10 cellular contexts compared by ENCODE assay signal in genomic region chr11:62713343-62713742, GRCh38. TPM values are rescaled to one million over a fixed set of nuclear protein-coding genes. Genes with fewer than 3 reads are reported as not detected.
A peak's percentile ranks its signal among the peaks of the same experiment; 100 is the strongest.
DNase-seq lines count a peak whose midpoint lies in the region; ATAC-seq, FAIRE-seq and TF ChIP-seq lines count a peak whose summit lies in the region.
"Had no signal": no experiment of that assay in that cellular context is flagged by ENCODE, and none has a peak within 500 bp of the region (broad histone marks: within the 10 kb centered on the region; RNA-seq: fewer than 3 reads in every experiment).

No MANE protein-coding gene starts in this region.

- peaks cover 26% of the 10 kb centered on the region for H3K4me1 Mint-ChIP-seq in astrocyte (ENCODE audit: low read depth, unreplicated experiment)

- no peak for ATAC-seq in HG03520 (IDR thresholded peaks at IDR 0.05; ENCODE audit: unreplicated experiment)
- no peak for ATAC-seq in HG02571 (IDR thresholded peaks at IDR 0.05; ENCODE audit: unreplicated experiment)
- ATAC-seq: Panc1 had no signal

- no peaks in the 10 kb centered on the region for H3K27me3 Mint-ChIP-seq in astrocyte (ENCODE audit: low read depth, unreplicated experiment)

- peak overlapping the region; percentile 31 for H3K4me3 Mint-ChIP-seq in astrocyte (ENCODE audit: unreplicated experiment)

- H3K27ac ChIP-seq in 22Rv1 (0 out of 2 replicates have a peak overlapping the region, but pooled peaks have one; percentile 13), astrocyte (ENCODE audit: low read depth, low read length) (no peak overlapping the region)

- no peak overlapping the region for H3K4me3 ChIP-seq in astrocyte (ENCODE audit: insufficient read depth, low read depth, low read length)

- no peaks in the 10 kb centered on the region for H3K9me3 ChIP-seq in astrocyte (ENCODE audit: insufficient read depth, low read depth, low read length)

- no peak overlapping the region for H3K4me2 ChIP-seq in astrocyte (ENCODE audit: low read length)

- H3K36me3 Mint-ChIP-seq in astrocyte (ENCODE audit: low read depth, unreplicated experiment) = peaks cover 32% of the 10 kb centered on the region

- peaks cover 16% of the 10 kb centered on the region for H3K4me1 ChIP-seq in astrocyte (ENCODE audit: insufficient read depth, low read length)

- peaks cover 20% of the 10 kb centered on the region for H4K20me1 ChIP-seq in astrocyte (ENCODE audit: insufficient read depth, low read length)

- H3K79me2 ChIP-seq in astrocyte (ENCODE audit: insufficient read depth, low read length) = peaks cover 47% of the 10 kb centered on the region

- TF ChIP-seq CTCF in 22Rv1 (IDR thresholded peaks at IDR 0.05) (no peak), astrocyte (IDR thresholded peaks at IDR 0.05; ENCODE audit: insufficient read depth, low read depth, low read length) (no peak)

- no peaks in the 10 kb centered on the region for H3K27me3 ChIP-seq in astrocyte (ENCODE audit: insufficient read depth, low read length)

- no peak overlapping the region for H2AFZ ChIP-seq in astrocyte (ENCODE audit: low read depth, low read length)

- DNase-seq in HT-29 (ENCODE audit: low spot score) (peak; percentile 75), astrocyte (ENCODE audit: low read depth) (no peak), mucosa of gallbladder (ENCODE audit: low spot score) (peak; percentile 81), NCI-H2196 (lab: John Stamatoyannopoulos, UW; ENCODE audit: unreplicated experiment) (no peak)
- no peak for DNase-seq in stimulated activated CD8-positive, alpha-beta memory T cell treated with anti-CD3 and anti-CD28 coated beads, Interleukin-4, amount 100 ng/mL, for 48 hours

- H3K36me3 ChIP-seq in astrocyte (ENCODE audit: insufficient read depth, low read length) = peaks cover 71% of the 10 kb centered on the region

- H3K27ac Mint-ChIP-seq in astrocyte (ENCODE audit: unreplicated experiment) = peak overlapping the region; percentile 70

- no peak overlapping the region for H3K9ac ChIP-seq in astrocyte (ENCODE audit: low read length)

- no peaks in the 10 kb centered on the region for H3K9me3 Mint-ChIP-seq in astrocyte (ENCODE audit: unreplicated experiment)

- FAIRE-seq in astrocyte (lab: Jason Lieb, UNC) = no peak

RNA-seq across cellular contexts. Expression of gene GNG3, which starts 5.9 kb away (rescaled TPM):
- total RNA-seq in HT-29 (2014; rRNA removed; shearing (Covaris generic)) = not detected in 2 replicates
- 0.46 TPM in 1 of 2 replicates, not detected in the other for total RNA-seq in astrocyte
- total RNA-seq in mucosa of gallbladder = 0.40 TPM
- total RNA-seq: dermis microvascular lymphatic vessel endothelial cell had no signal

RNA-seq across cellular contexts. Expression of gene BSCL2, which starts 6.1 kb away (rescaled TPM):
- total RNA-seq in HT-29 (2014; rRNA removed; shearing (Covaris generic)) = 147 and 161 TPM in 2 replicates
- total RNA-seq in astrocyte (51.1 and 55.0 TPM in 2 replicates), mucosa of gallbladder (108 TPM)

RNA-seq across cellular contexts. Expression of gene HNRNPUL2, which starts 13.9 kb away (rescaled TPM):
- 12.2 and 12.3 TPM in 2 replicates for total RNA-seq in HT-29 (2014; rRNA removed; shearing (Covaris generic))
- total RNA-seq in astrocyte (39.9 and 40.0 TPM in 2 replicates), mucosa of gallbladder (51.9 TPM)

RNA-seq across cellular contexts. Expression of gene TTC9C, which starts 14.9 kb away (rescaled TPM):
- 32.4 and 45.5 TPM in 2 replicates for total RNA-seq in HT-29 (2014; rRNA removed; shearing (Covaris generic))
- total RNA-seq in astrocyte (51.9 and 60.8 TPM in 2 replicates), mucosa of gallbladder (38.9 TPM)

RNA-seq across cellular contexts. Expression of gene LRRN4CL, which starts 24.0 kb away (rescaled TPM):
- total RNA-seq in HT-29 (2014; rRNA removed; shearing (Covaris generic)) = 0.50 TPM in 1 of 2 replicates, not detected in the other
- total RNA-seq in astrocyte (0.17 and 0.43 TPM in 2 replicates), mucosa of gallbladder (4.3 TPM)

Comparison
In these comparisons a context has a peak if more than half of its experiments do, and no peak if none do; other contexts are left out.
1. DNase-seq: peak in HT-29 (single experiment) and mucosa of gallbladder (single experiment); none in astrocyte (single experiment), stimulated activated CD8-positive, alpha-beta memory T cell treated with anti-CD3 and anti-CD28 coated beads, Interleukin-4, amount 100 ng/mL, for 48 hours (single experiment) and NCI-H2196 (single experiment).